ENCODE assay signal across 8 cellular contexts in genomic region chr11:57493507-57494503, GRCh38. TPM values are rescaled to one million over a fixed set of nuclear protein-coding genes. Genes with fewer than 3 reads are reported as not detected.
DNase-seq lines count a peak whose midpoint lies in the region; ATAC-seq and TF ChIP-seq lines count a peak whose summit lies in the region.

No MANE protein-coding gene starts in this region.

- peaks cover 81% of the 10 kb centered on the region for H3K36me3 Mint-ChIP-seq in GM23338 (ENCODE audit: low read depth)
- peaks cover 14% of the 10 kb centered on the region for H3K36me3 Mint-ChIP-seq in effector memory CD8-positive, alpha-beta T cell (ENCODE audit: insufficient read depth)

- H3K27me3 ChIP-seq in GM23338 (ENCODE audit: insufficient read depth) (no peaks in the 10 kb centered on the region), neural cell (ENCODE audit: insufficient read depth, low read depth, low read length) (no peaks in the 10 kb centered on the region)

- ATAC-seq in GM23338: peak; percentile 83
- peak; percentile 92 for ATAC-seq in effector memory CD8-positive, alpha-beta T cell (replicated peaks)

- H3K4me2 ChIP-seq in GM23338 (no peak overlapping the region), neural cell (ENCODE audit: low read length) (no peak overlapping the region)

- no peaks in the 10 kb centered on the region; the same call in 1 of the 2 replicates for H3K79me2 ChIP-seq in GM23338 (replicated peaks; ENCODE audit: insufficient read depth)
- H3K79me2 ChIP-seq in neural cell (replicated peaks; ENCODE audit: insufficient read depth, low read length): no peaks in the 10 kb centered on the region

- H2AFZ ChIP-seq in GM23338 (no peak overlapping the region), neural cell (ENCODE audit: low read depth, low read length) (no peak overlapping the region)

- TF ChIP-seq EP300 in neural cell (conservative IDR thresholded peaks at IDR 0.05; ENCODE audit: poor library complexity, severe bottlenecking): no peak

- TF ChIP-seq RAD21 in neural cell (conservative IDR thresholded peaks at IDR 0.05): no peak

- no peak overlapping the region for H3K4me3 Mint-ChIP-seq in GM23338
- H3K4me3 Mint-ChIP-seq in effector memory CD8-positive, alpha-beta T cell: no peak overlapping the region

- H3K9me3 Mint-ChIP-seq in GM23338: no peaks in the 10 kb centered on the region
- no peaks in the 10 kb centered on the region for H3K9me3 Mint-ChIP-seq in effector memory CD8-positive, alpha-beta T cell

- peaks cover 9% of the 10 kb centered on the region for H3K27me3 Mint-ChIP-seq in GM23338 (ENCODE audit: insufficient read depth, low read depth, poor library complexity)
- H3K27me3 Mint-ChIP-seq in effector memory CD8-positive, alpha-beta T cell: peaks cover 0 to 5% of the 10 kb centered on the region in 2 donors

- peaks cover 11% of the 10 kb centered on the region; the same call in 1 of the 2 replicates for H3F3A ChIP-seq in GM23338 (replicated peaks; ENCODE audit: low read depth)
- no peaks in the 10 kb centered on the region for H3F3A ChIP-seq in neural cell (ENCODE audit: insufficient read depth, low read length, poor library complexity, severe bottlenecking)

- H3K4me3 ChIP-seq in GM23338: no peak overlapping the region
- H3K4me3 ChIP-seq in neural cell (ENCODE audit: low read length): no peak overlapping the region

- H3K27ac ChIP-seq in GM23338 (ENCODE audit: low read depth) (peak overlapping the region; percentile 94), neural cell (ENCODE audit: low read length) (no peak overlapping the region), temporal lobe (ENCODE audit: low read depth, low read length) (peak overlapping the region; percentile 20)

- H3K9me3 ChIP-seq in neural cell (ENCODE audit: low read length): no peaks in the 10 kb centered on the region

- H3K9ac ChIP-seq in neural cell (ENCODE audit: low read length): no peak overlapping the region

- H3K27ac Mint-ChIP-seq in GM23338: peak overlapping the region; percentile 100
- no peak overlapping the region for H3K27ac Mint-ChIP-seq in effector memory CD8-positive, alpha-beta T cell

- H4K20me1 ChIP-seq in GM23338 (replicated peaks; ENCODE audit: insufficient read depth) (no peaks in the 10 kb centered on the region; the same call in 1 of the 2 replicates), neural cell (ENCODE audit: insufficient read depth) (no peaks in the 10 kb centered on the region)

- H3K4me1 Mint-ChIP-seq in GM23338: peaks cover 48% of the 10 kb centered on the region
- peaks cover 0 to 4% of the 10 kb centered on the region in 2 donors for H3K4me1 Mint-ChIP-seq in effector memory CD8-positive, alpha-beta T cell (ENCODE audit: low read depth in 2 of 2)

- H3K9me2 ChIP-seq in GM23338 (ENCODE audit: insufficient read depth) (no peaks in the 10 kb centered on the region), neural cell (ENCODE audit: insufficient read depth, low read length) (no peaks in the 10 kb centered on the region)

- H3K36me3 ChIP-seq in GM23338 (ENCODE audit: insufficient read depth) (peaks cover 10% of the 10 kb centered on the region; the same call in 1 of the 2 replicates), neural cell (ENCODE audit: insufficient read depth, low read length) (no peaks in the 10 kb centered on the region)

- DNase-seq in EL (peak; percentile 31), GM23338 (ENCODE audit: low spot score) (peak; percentile 97), NCI-H1105 treated with DMSO at 0.1 percent for 48 hours (lab: John Stamatoyannopoulos, UW) (peak; percentile 69), NCI-H1694 (lab: John Stamatoyannopoulos, UW) (no peak)
- peak; percentile 78 to 81 for DNase-seq in activated CD4-positive, alpha-beta T cell treated with anti-CD3 and anti-CD28 coated beads, Interleukin-2, amount 50 U/mL, for 48 hours
- peak; percentile 70 to 73 (median 71) for DNase-seq in effector memory CD8-positive, alpha-beta T cell

- peak; percentile 87 to 92 for TF ChIP-seq CTCF in GM23338 (conservative IDR thresholded peaks at IDR 0.05; ENCODE audit: low read depth in 2 of 2)
- TF ChIP-seq CTCF in neural cell (IDR thresholded peaks at IDR 0.05; ENCODE audit: poor library complexity, severe bottlenecking): peak; percentile 50

- no peaks in the 10 kb centered on the region; the same call in 1 of the 2 replicates for H3K4me1 ChIP-seq in GM23338 (ENCODE audit: insufficient read depth)

TF ChIP-seq in neural cell, 6 proteins besides CTCF, POLR2A, EP300 and RAD21:
- TF ChIP-seq TAF1 (IDR thresholded peaks at IDR 0.05; ENCODE audit: low read depth): no peak
- TF ChIP-seq SMC3 (conservative IDR thresholded peaks at IDR 0.05; ENCODE audit: poor library complexity): no peak
- no peak for TF ChIP-seq POLR2AphosphoS5 (IDR thresholded peaks at IDR 0.05)
- no peak for TF ChIP-seq MXI1 (conservative IDR thresholded peaks at IDR 0.05; ENCODE audit: poor library complexity, severe bottlenecking)
- TF ChIP-seq EZH2 (IDR thresholded peaks at IDR 0.05; ENCODE audit: borderline replicate concordance, insufficient read depth, low read length, poor library complexity, severe bottlenecking): no peak
- TF ChIP-seq, protein P1, sequence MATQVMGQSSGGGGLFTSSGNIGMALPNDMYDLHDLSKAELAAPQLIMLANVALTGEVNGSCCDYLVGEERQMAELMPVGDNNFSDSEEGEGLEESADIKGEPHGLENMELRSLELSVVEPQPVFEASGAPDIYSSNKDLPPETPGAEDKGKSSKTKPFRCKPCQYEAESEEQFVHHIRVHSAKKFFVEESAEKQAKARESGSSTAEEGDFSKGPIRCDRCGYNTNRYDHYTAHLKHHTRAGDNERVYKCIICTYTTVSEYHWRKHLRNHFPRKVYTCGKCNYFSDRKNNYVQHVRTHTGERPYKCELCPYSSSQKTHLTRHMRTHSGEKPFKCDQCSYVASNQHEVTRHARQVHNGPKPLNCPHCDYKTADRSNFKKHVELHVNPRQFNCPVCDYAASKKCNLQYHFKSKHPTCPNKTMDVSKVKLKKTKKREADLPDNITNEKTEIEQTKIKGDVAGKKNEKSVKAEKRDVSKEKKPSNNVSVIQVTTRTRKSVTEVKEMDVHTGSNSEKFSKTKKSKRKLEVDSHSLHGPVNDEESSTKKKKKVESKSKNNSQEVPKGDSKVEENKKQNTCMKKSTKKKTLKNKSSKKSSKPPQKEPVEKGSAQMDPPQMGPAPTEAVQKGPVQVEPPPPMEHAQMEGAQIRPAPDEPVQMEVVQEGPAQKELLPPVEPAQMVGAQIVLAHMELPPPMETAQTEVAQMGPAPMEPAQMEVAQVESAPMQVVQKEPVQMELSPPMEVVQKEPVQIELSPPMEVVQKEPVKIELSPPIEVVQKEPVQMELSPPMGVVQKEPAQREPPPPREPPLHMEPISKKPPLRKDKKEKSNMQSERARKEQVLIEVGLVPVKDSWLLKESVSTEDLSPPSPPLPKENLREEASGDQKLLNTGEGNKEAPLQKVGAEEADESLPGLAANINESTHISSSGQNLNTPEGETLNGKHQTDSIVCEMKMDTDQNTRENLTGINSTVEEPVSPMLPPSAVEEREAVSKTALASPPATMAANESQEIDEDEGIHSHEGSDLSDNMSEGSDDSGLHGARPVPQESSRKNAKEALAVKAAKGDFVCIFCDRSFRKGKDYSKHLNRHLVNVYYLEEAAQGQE (IDR thresholded peaks at IDR 0.05; ENCODE audit: borderline replicate concordance): no peak

RNA-seq across cellular contexts. Expression of gene SLC43A1, which starts 21.7 kb away (rescaled TPM):
- total RNA-seq in GM23338 (2014; rRNA removed; shearing (Covaris generic)): 49.7 and 49.8 TPM in 2 replicates
- 19.6 and 19.7 TPM in 2 replicates for polyA plus RNA-seq in GM23338 (2016; fragmentation: Nextera tagmentation; extraction: Ambion mirVana)
- polyA plus RNA-seq in neural cell: 2.5 and 3.3 TPM in 2 replicates
- 1.7 and 2.4 TPM in 2 replicates for polyA minus RNA-seq in neural cell
- total RNA-seq in temporal lobe: 1.2 TPM

RNA-seq across cellular contexts. Expression of gene RTN4RL2, which starts 33.5 kb away (rescaled TPM):
- total RNA-seq in GM23338 (2014; rRNA removed; shearing (Covaris generic)): 15.9 and 16.1 TPM in 2 replicates
- polyA plus RNA-seq in GM23338 (2016; fragmentation: Nextera tagmentation; extraction: Ambion mirVana) (13.1 and 13.9 TPM in 2 replicates), neural cell (0.24 and 0.66 TPM in 2 replicates)
- polyA minus RNA-seq in neural cell: 0.24 TPM in 1 of 2 replicates, not detected in the other
- 1.2 TPM for total RNA-seq in temporal lobe

RNA-seq across cellular contexts. Expression of gene TIMM10, which starts 36.7 kb away (rescaled TPM):
- total RNA-seq in GM23338 (2014; rRNA removed; shearing (Covaris generic)): 59.1 and 75.8 TPM in 2 replicates
- polyA plus RNA-seq in GM23338 (2016; fragmentation: Nextera tagmentation; extraction: Ambion mirVana) (193 and 194 TPM in 2 replicates), neural cell (63.6 and 69.5 TPM in 2 replicates)
- 20.7 and 21.2 TPM in 2 replicates for polyA minus RNA-seq in neural cell
- total RNA-seq in temporal lobe: 27.0 TPM

RNA-seq across cellular contexts. Expression of gene SMTNL1, which starts 43.6 kb away (rescaled TPM):
- total RNA-seq in GM23338 (2014; rRNA removed; shearing (Covaris generic)): 0.31 TPM in 1 of 2 replicates, not detected in the other
- polyA plus RNA-seq in GM23338 (2016; fragmentation: Nextera tagmentation; extraction: Ambion mirVana) (0.14 and 0.70 TPM in 2 replicates), neural cell (not detected in 2 replicates)
- not detected in 2 replicates for polyA minus RNA-seq in neural cell
- not detected for total RNA-seq in temporal lobe

Comparison
In these comparisons a context has a peak if more than half of its experiments do, and no peak if none do; other contexts are left out.
1. RNA of gene SLC43A1, which starts 21.7 kb away (total RNA-seq): 49.7 to 49.8 TPM in GM23338; 1.2 TPM in temporal lobe (single experiment); every median in the first group is over 10 times any median in the second.